ENCODE assay signal across 12 cellular contexts in the genomic region with DNA sequence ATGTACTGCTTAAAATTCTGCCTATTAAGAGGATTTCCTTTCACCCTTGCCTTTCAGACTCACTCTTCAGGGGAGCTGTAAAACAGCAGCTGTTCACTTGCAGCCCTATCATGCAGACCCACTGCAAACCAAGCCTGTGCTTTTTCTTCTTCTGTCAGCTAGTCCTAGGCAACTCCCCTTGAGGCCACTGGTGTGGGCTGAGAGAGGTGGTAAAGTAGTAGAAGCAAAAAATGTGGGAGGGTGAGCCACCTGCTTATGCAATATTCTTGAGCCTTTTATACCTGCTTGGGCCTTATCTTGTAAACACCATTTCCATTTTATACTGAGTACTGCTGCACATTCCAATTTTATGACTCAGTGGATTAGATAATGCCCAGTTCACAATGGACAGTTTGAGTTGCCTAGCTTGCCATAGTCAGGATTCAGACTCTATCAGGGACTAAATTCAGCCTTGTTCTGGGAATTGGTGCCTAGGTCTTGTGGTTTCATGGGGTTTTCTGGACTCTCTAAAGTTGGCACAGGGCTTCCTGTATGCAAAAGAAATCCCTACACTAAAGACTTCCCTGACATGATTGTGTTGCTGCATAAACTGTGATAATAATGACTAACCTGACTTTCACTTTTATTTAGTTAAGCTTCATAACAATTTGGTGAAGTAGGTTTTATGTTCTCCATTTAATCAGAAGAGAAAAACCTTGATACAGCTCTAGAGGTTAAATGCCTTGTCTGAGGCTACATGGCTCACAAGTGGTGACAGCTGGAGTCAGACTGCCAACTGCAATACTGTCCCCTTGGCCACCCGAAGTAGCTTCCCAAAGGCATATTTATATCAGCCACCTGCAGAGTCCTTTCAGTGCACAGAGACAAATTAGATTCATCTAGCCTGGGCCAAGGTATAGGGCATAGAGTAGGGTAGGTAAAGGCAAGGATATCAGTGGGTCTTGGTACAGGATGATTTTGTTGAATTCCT. TPM values are rescaled to one million over a fixed set of nuclear protein-coding genes. Genes with fewer than 3 reads are reported as not detected.
A peak's percentile ranks its signal among the peaks of the same experiment; 100 is the strongest.
DNase-seq lines count a peak whose midpoint lies in the region; ATAC-seq, FAIRE-seq and TF ChIP-seq lines count a peak whose summit lies in the region.
"Had no signal": no experiment of that assay in that cellular context is flagged by ENCODE, and none has a peak within 500 bp of the region (broad histone marks: within the 10 kb centered on the region; RNA-seq: fewer than 3 reads in every experiment).

No MANE protein-coding gene starts in this region.

- no peak overlapping the region for H2AFZ ChIP-seq in astrocyte (ENCODE audit: low read depth, low read length)
- H2AFZ ChIP-seq in HepG2 (ENCODE audit: low read length) = no peak overlapping the region

- intact Hi-C loops in Calu3 (cut with micrococcal nuclease; ENCODE audit: unreplicated experiment) (no loop called here), lower lobe of right lung (cut with DNase I) (no loop called here), HepG2 (cut with micrococcal nuclease; ENCODE audit: unreplicated experiment) (no loop called here)

- H3K4me1 Mint-ChIP-seq in Calu3 (ENCODE audit: low read depth, unreplicated experiment) (peaks cover 24% of the 10 kb centered on the region), astrocyte (ENCODE audit: low read depth, unreplicated experiment) (peaks cover 12% of the 10 kb centered on the region)

- in situ Hi-C loops in HepG2 (cut with HindIII; ENCODE audit: extremely low pct_ligation_motif_present, low pct_unique_long_range_greater_than_20kb) = no loop called here

- TF ChIP-seq RAD21 in HepG2 (CRISPR knock-in tag; IDR thresholded peaks at IDR 0.05) = no peak

- POLR2A ChIA-PET in HepG2 (lab: Yijun Ruan, JAX) = interaction anchor here (2.3 kb wide), 1 partner anchor 47 kb away, joined by 6 read pairs; a partner anchor contains a TSS

- H3K4me3 Mint-ChIP-seq in Calu3 (ENCODE audit: low read depth, unreplicated experiment) = no peak overlapping the region
- no peak overlapping the region for H3K4me3 Mint-ChIP-seq in astrocyte (ENCODE audit: unreplicated experiment)
- H3K4me3 Mint-ChIP-seq: HFFc6 had no signal

- no peaks in the 10 kb centered on the region for H3K36me3 Mint-ChIP-seq in Calu3 (ENCODE audit: insufficient read depth, unreplicated experiment)
- no peaks in the 10 kb centered on the region for H3K36me3 Mint-ChIP-seq in astrocyte (ENCODE audit: low read depth, unreplicated experiment)

- H3K9me3 Mint-ChIP-seq in Calu3 (ENCODE audit: low read depth, unreplicated experiment) (peaks cover 4% of the 10 kb centered on the region), astrocyte (ENCODE audit: unreplicated experiment) (peaks cover 8% of the 10 kb centered on the region)
- H3K9me3 Mint-ChIP-seq: HFFc6 had no signal

- TF ChIP-seq EP300 in HepG2 (IDR thresholded peaks at IDR 0.05; ENCODE audit: low read depth in 2 of 2, low read length in 2 of 2) = no peak
- TF ChIP-seq EP300 in HepG2 (CRISPR knock-in tag; IDR thresholded peaks at IDR 0.05; ENCODE audit: borderline replicate concordance) = no peak

- H3K4me3 ChIP-seq in astrocyte (ENCODE audit: insufficient read depth, low read depth, low read length) = no peak overlapping the region
- H3K4me3 ChIP-seq in lower lobe of right lung = no peak overlapping the region
- H3K4me3 ChIP-seq in HepG2 (replicated peaks in 1 of 3; ENCODE audit: insufficient read depth in 1 of 3, low read depth in 2 of 3, low read length in 3 of 3) = no peak overlapping the region
- H3K4me3 ChIP-seq: ovary had no signal

- TF ChIP-seq POLR2A in HepG2 (IDR thresholded peaks at IDR 0.05; ENCODE audit: insufficient read depth in 1 of 2, low read depth in 2 of 2, low read length in 2 of 2) = no peak

- TF ChIP-seq CTCF in Calu3 (IDR thresholded peaks at IDR 0.05; ENCODE audit: unreplicated experiment) = no peak
- no peak for TF ChIP-seq CTCF in astrocyte (IDR thresholded peaks at IDR 0.05; ENCODE audit: insufficient read depth, low read depth, low read length)
- no peak for TF ChIP-seq CTCF in lower lobe of right lung (IDR thresholded peaks at IDR 0.05)
- TF ChIP-seq CTCF in HepG2 (CRISPR knock-in tag; IDR thresholded peaks at IDR 0.05) = no peak

- H3K4me1 ChIP-seq in astrocyte (ENCODE audit: insufficient read depth, low read length) = peaks cover 8% of the 10 kb centered on the region
- peaks cover 8% of the 10 kb centered on the region for H3K4me1 ChIP-seq in lower lobe of right lung
- H3K4me1 ChIP-seq in HepG2 (ENCODE audit: insufficient read depth, low read length) = no peaks in the 10 kb centered on the region

- 0% methylated on average over 1 of the region's 1 CpG for WGBS in HepG2 (ENCODE audit: low lambda C conversion rate)

- no TSS peak for BruUV-seq in Calu3 (replicated peaks; lab: Mats Ljungman, UMichigan)
- no TSS peak for BruUV-seq in HepG2 (replicated peaks; lab: Mats Ljungman, UMichigan)

- DNase-seq in Calu3 (peak; percentile 45), HTR-8/SVneo (ENCODE audit: insufficient read length, low spot score) (peak; percentile 64), astrocyte (ENCODE audit: low read depth) (peak; percentile 48), lower lobe of right lung (peak; percentile 49), HepG2 (ENCODE audit: low spot score) (no peak)
- DNase-seq: activated CD4-positive, alpha-beta T cell treated with anti-CD3 and anti-CD28 coated beads, Interleukin-2, amount 50 U/mL, for 1 hour; HFFc6; ovary had no signal

- no peaks in the 10 kb centered on the region for H3K27me3 Mint-ChIP-seq in Calu3 (ENCODE audit: unreplicated experiment)
- no peaks in the 10 kb centered on the region for H3K27me3 Mint-ChIP-seq in astrocyte (ENCODE audit: low read depth, unreplicated experiment)

- H3K4me2 ChIP-seq in astrocyte (ENCODE audit: low read length) (no peak overlapping the region), HepG2 (ENCODE audit: low read depth, low read length) (no peak overlapping the region)

- ATAC-seq in lower lobe of right lung (peak; percentile 91 to 93), GM18867 (IDR thresholded peaks at IDR 0.05; ENCODE audit: unreplicated experiment) (no peak), GM21619 (IDR thresholded peaks at IDR 0.05; ENCODE audit: unreplicated experiment) (no peak), GM18520 (IDR thresholded peaks at IDR 0.05; ENCODE audit: unreplicated experiment) (no peak), HepG2 (no peak)

- FAIRE-seq in HTR-8/SVneo (lab: Jason Lieb, UNC) (peak; percentile 81), astrocyte (lab: Jason Lieb, UNC) (no peak), HepG2 (lab: Jason Lieb, UNC) (no peak)
- FAIRE-seq: G401.6 had no signal

- no peak overlapping the region for H3K27ac ChIP-seq in astrocyte (ENCODE audit: low read depth, low read length)
- H3K27ac ChIP-seq in lower lobe of right lung = peak overlapping the region; percentile 55
- H3K27ac ChIP-seq in HepG2 (ENCODE audit: extremely low read length, insufficient read depth, low read length) = no peak overlapping the region
- H3K27ac ChIP-seq: ovary had no signal

- CTCF ChIA-PET in Calu3 (lab: Charles Lee) (interaction anchor here (0.6 to 1.5 kb wide), 6 partner anchors 9 to 173 kb away, joined by 3 to 5 read pairs (median 4); a partner anchor contains a TSS), HepG2 (lab: Yijun Ruan, JAX; ENCODE audit: low intra/inter-chr PET ratio, low total read pairs) (no interaction called here)

- no peak overlapping the region for H3K9ac ChIP-seq in astrocyte (ENCODE audit: low read length)
- no peak overlapping the region for H3K9ac ChIP-seq in HepG2 (ENCODE audit: insufficient read depth, low read depth, low read length)

- no peaks in the 10 kb centered on the region for H3K9me3 ChIP-seq in astrocyte (ENCODE audit: insufficient read depth, low read depth, low read length)
- no peaks in the 10 kb centered on the region for H3K9me3 ChIP-seq in lower lobe of right lung
- H3K9me3 ChIP-seq in HepG2 (ENCODE audit: low read length) = no peaks in the 10 kb centered on the region
- H3K9me3 ChIP-seq: ovary had no signal

- H3K27ac Mint-ChIP-seq in Calu3 (ENCODE audit: unreplicated experiment) = peak overlapping the region; percentile 4
- no peak overlapping the region for H3K27ac Mint-ChIP-seq in astrocyte (ENCODE audit: unreplicated experiment)
- H3K27ac Mint-ChIP-seq: HFFc6 had no signal

- no peaks in the 10 kb centered on the region for H3K79me2 ChIP-seq in astrocyte (ENCODE audit: insufficient read depth, low read length)
- H3K79me2 ChIP-seq in HepG2 (ENCODE audit: insufficient read depth, low read length) = no peaks in the 10 kb centered on the region

- H4K20me1 ChIP-seq in astrocyte (ENCODE audit: insufficient read depth, low read length) (no peaks in the 10 kb centered on the region), HepG2 (ENCODE audit: insufficient read depth, low read length) (no peaks in the 10 kb centered on the region)

- H3K27me3 ChIP-seq in astrocyte (ENCODE audit: insufficient read depth, low read length) (no peaks in the 10 kb centered on the region), lower lobe of right lung (ENCODE audit: low read depth) (no peaks in the 10 kb centered on the region), HepG2 (ENCODE audit: control insufficient read depth in 1 of 2, insufficient read depth in 2 of 2, low read length in 2 of 2) (no peaks in the 10 kb centered on the region)
- H3K27me3 ChIP-seq: ovary had no signal

- H3K36me3 ChIP-seq in astrocyte (ENCODE audit: insufficient read depth, low read length) (no peaks in the 10 kb centered on the region), lower lobe of right lung (no peaks in the 10 kb centered on the region), HepG2 (replicated peaks in 1 of 2; ENCODE audit: control insufficient read depth in 1 of 2, insufficient read depth in 2 of 2, low read length in 2 of 2) (no peaks in the 10 kb centered on the region)
- H3K36me3 ChIP-seq: ovary had no signal

RNA-seq across cellular contexts. Expression of a gene that starts 47.4 kb away (rescaled TPM):
- total RNA-seq in Calu3 (2022) (35.5 and 37.8 TPM in 2 replicates), astrocyte (76.2 and 83.4 TPM in 2 replicates), lower lobe of right lung (55.8 TPM), HepG2 (2016; rRNA removed; fragmentation: Illumina TruSeq; extraction: Trizol) (21.0 and 30.8 TPM in 2 replicates)
- total RNA-seq in HepG2 (2016; cell fraction: cytosol; rRNA removed; fragmentation: Illumina TruSeq; extraction: Trizol; ENCODE audit: low read depth) = 3.8 and 4.0 TPM in 2 replicates
- total RNA-seq in HepG2 (2016; cell fraction: insoluble cytoplasmic fraction; rRNA removed; fragmentation: Illumina TruSeq; extraction: Trizol) = 20.2 and 32.7 TPM in 2 replicates
- 7.1 and 9.1 TPM in 2 replicates for total RNA-seq in HepG2 (2016; cell fraction: membrane; rRNA removed; fragmentation: Illumina TruSeq; extraction: Trizol)
- total RNA-seq in HepG2 (2016; cell fraction: nucleus; rRNA removed; fragmentation: Illumina TruSeq; extraction: Trizol) = 52.1 and 52.6 TPM in 2 replicates
- 53.9 and 70.2 TPM in 2 replicates for polyA plus RNA-seq in HepG2 (2011; rRNA removed)
- polyA plus RNA-seq in HepG2 (2011; cell fraction: cytosol; rRNA removed) = 29.9 and 38.1 TPM in 2 replicates
- 77.5 and 80.4 TPM in 2 replicates for polyA plus RNA-seq in HepG2 (2011; cell fraction: nucleus; rRNA removed)
- polyA plus RNA-seq in HepG2 (2012) = 46.4 and 59.6 TPM in 2 replicates
- polyA plus RNA-seq in HepG2 (2016; cell fraction: cytosol; fragmentation: Illumina TruSeq; extraction: Trizol; ENCODE audit: low read depth) = 1.5 and 3.7 TPM in 2 replicates
- polyA plus RNA-seq in HepG2 (2016; cell fraction: insoluble cytoplasmic fraction; fragmentation: Illumina TruSeq; extraction: Trizol; ENCODE audit: low read depth) = 24.8 and 27.7 TPM in 2 replicates
- polyA plus RNA-seq in HepG2 (2016; cell fraction: membrane; fragmentation: Illumina TruSeq; extraction: Trizol; ENCODE audit: low read depth) = 5.6 and 5.8 TPM in 2 replicates
- polyA plus RNA-seq in HepG2 (2016; cell fraction: nucleus; fragmentation: Illumina TruSeq; extraction: Trizol; ENCODE audit: insufficient read depth, low read depth) = 38.9 TPM in 2 replicates
- 42.3 and 101 TPM in 2 replicates for polyA minus RNA-seq in HepG2 (2011; rRNA and poly(A)+ RNA removed; ENCODE audit: low replicate concordance)
- 82.1 and 91.9 TPM in 2 replicates for polyA minus RNA-seq in HepG2 (2011; cell fraction: cytosol; rRNA and poly(A)+ RNA removed)
- 257 and 304 TPM in 2 replicates for polyA minus RNA-seq in HepG2 (2011; cell fraction: nucleus; rRNA and poly(A)+ RNA removed)

RNA-seq across cellular contexts. Expression of a gene that starts 56.4 kb away (rescaled TPM):
- total RNA-seq in Calu3 (2022) = 4.7 and 5.3 TPM in 2 replicates
- total RNA-seq in astrocyte = 0.61 and 1.1 TPM in 2 replicates
- total RNA-seq in lower lobe of right lung = 6.9 TPM
- total RNA-seq in HepG2 (2016; rRNA removed; fragmentation: Illumina TruSeq; extraction: Trizol) = 0.14 and 0.27 TPM in 2 replicates
- not detected in 2 replicates for total RNA-seq in HepG2 (2016; cell fraction: cytosol; rRNA removed; fragmentation: Illumina TruSeq; extraction: Trizol; ENCODE audit: low read depth)
- 0.17 and 0.25 TPM in 2 replicates for total RNA-seq in HepG2 (2016; cell fraction: insoluble cytoplasmic fraction; rRNA removed; fragmentation: Illumina TruSeq; extraction: Trizol)
- total RNA-seq in HepG2 (2016; cell fraction: membrane; rRNA removed; fragmentation: Illumina TruSeq; extraction: Trizol) = 0.10 and 0.19 TPM in 2 replicates
- not detected in 2 replicates for total RNA-seq in HepG2 (2016; cell fraction: nucleus; rRNA removed; fragmentation: Illumina TruSeq; extraction: Trizol)
- 0.05 TPM in 1 of 2 replicates, not detected in the other for polyA plus RNA-seq in HepG2 (2011; rRNA removed)
- polyA plus RNA-seq in HepG2 (2011; cell fraction: cytosol; rRNA removed) = 0.03 and 0.04 TPM in 2 replicates
- polyA plus RNA-seq in HepG2 (2011; cell fraction: nucleus; rRNA removed) = not detected in 2 replicates
- polyA plus RNA-seq in HepG2 (2012) = not detected in 2 replicates
- 0.25 and 0.38 TPM in 2 replicates for polyA plus RNA-seq in HepG2 (2016; cell fraction: cytosol; fragmentation: Illumina TruSeq; extraction: Trizol; ENCODE audit: low read depth)
- polyA plus RNA-seq in HepG2 (2016; cell fraction: insoluble cytoplasmic fraction; fragmentation: Illumina TruSeq; extraction: Trizol; ENCODE audit: low read depth) = 0.13 TPM in 1 of 2 replicates, not detected in the other
- 0.21 and 0.26 TPM in 2 replicates for polyA plus RNA-seq in HepG2 (2016; cell fraction: membrane; fragmentation: Illumina TruSeq; extraction: Trizol; ENCODE audit: low read depth)
- 0.72 TPM in 1 of 2 replicates, not detected in the other for polyA plus RNA-seq in HepG2 (2016; cell fraction: nucleus; fragmentation: Illumina TruSeq; extraction: Trizol; ENCODE audit: insufficient read depth, low read depth)
- polyA minus RNA-seq in HepG2 (2011; rRNA and poly(A)+ RNA removed; ENCODE audit: low replicate concordance) = 0.06 and 8.1 TPM in 2 replicates
- polyA minus RNA-seq in HepG2 (2011; cell fraction: cytosol; rRNA and poly(A)+ RNA removed) = not detected in 2 replicates
- polyA minus RNA-seq in HepG2 (2011; cell fraction: nucleus; rRNA and poly(A)+ RNA removed) = 0.87 TPM in 1 of 2 replicates, not detected in the other

Comparison
In these comparisons a context has a peak if more than half of its experiments do, and no peak if none do; other contexts are left out.
1. ATAC-seq: peak in lower lobe of right lung (2 of 2); none in GM18867 (single experiment), GM21619 (single experiment), GM18520 (single experiment) and HepG2 (single experiment).